26 cellular contexts compared by ENCODE assay signal in genomic region chr3:129246636-129247035, GRCh38.
"Had no signal": no experiment of that assay in that cellular context is flagged by ENCODE, and none has a peak within 500 bp of the region (broad histone marks: within the 10 kb centered on the region; RNA-seq: fewer than 3 reads in every experiment).

No MANE protein-coding gene starts in this region.

- H3K27me3 ChIP-seq: adrenal gland, foreskin keratinocyte, heart left ventricle, pancreas, sigmoid colon, upper lobe of left lung, vagina had no signal

- H3K27ac ChIP-seq: adrenal gland, foreskin keratinocyte, vagina had no signal

- H3K27ac Mint-ChIP-seq: endodermal cell; stimulated activated effector memory CD8-positive, alpha-beta T cell treated with anti-CD3 and anti-CD28 coated beads, Interleukin-12 subunit alpha, Interleukin-12 subunit beta, amount 100 ng/mL, for 72 hours; stimulated activated naive CD8-positive, alpha-beta T cell treated with anti-CD3 and anti-CD28 coated beads, Interleukin-15, Interleukin-2, amounts not matched to agents 100 ng/mL and 50 ng/mL, for 24 hours had no signal

- H3K4me3 Mint-ChIP-seq: activated naive CD8-positive, alpha-beta T cell treated with anti-CD3 and anti-CD28 coated beads for 36 hours; endodermal cell; stimulated activated effector memory CD8-positive, alpha-beta T cell treated with anti-CD3 and anti-CD28 coated beads, Interleukin-12 subunit alpha, Interleukin-12 subunit beta, amount 100 ng/mL, for 72 hours; stimulated activated naive CD8-positive, alpha-beta T cell treated with anti-CD3 and anti-CD28 coated beads, Interleukin-15, Interleukin-2, amounts not matched to agents 100 ng/mL and 50 ng/mL, for 24 hours had no signal

- H3K9me3 Mint-ChIP-seq: activated naive CD8-positive, alpha-beta T cell treated with anti-CD3 and anti-CD28 coated beads for 36 hours; endodermal cell; naive thymus-derived CD8-positive, alpha-beta T cell; stimulated activated effector memory CD8-positive, alpha-beta T cell treated with anti-CD3 and anti-CD28 coated beads, Interleukin-12 subunit alpha, Interleukin-12 subunit beta, amount 100 ng/mL, for 72 hours; stimulated activated naive CD8-positive, alpha-beta T cell treated with anti-CD3 and anti-CD28 coated beads, Interleukin-15, Interleukin-2, amounts not matched to agents 100 ng/mL and 50 ng/mL, for 24 hours had no signal

- ATAC-seq: esophagus mucosa; foreskin keratinocyte; heart left ventricle; naive thymus-derived CD8-positive, alpha-beta T cell; pancreas; stimulated activated effector memory CD8-positive, alpha-beta T cell treated with anti-CD3 and anti-CD28 coated beads, Interleukin-12 subunit alpha, Interleukin-12 subunit beta, amount 100 ng/mL, for 72 hours had no signal

- H3K27me3 Mint-ChIP-seq: activated naive CD8-positive, alpha-beta T cell treated with anti-CD3 and anti-CD28 coated beads for 36 hours; naive thymus-derived CD8-positive, alpha-beta T cell; stimulated activated naive CD8-positive, alpha-beta T cell treated with anti-CD3 and anti-CD28 coated beads, Interleukin-15, Interleukin-2, amounts not matched to agents 100 ng/mL and 50 ng/mL, for 24 hours had no signal

- H3K36me3 ChIP-seq: adrenal gland had no signal

- DNase-seq: activated CD4-positive, alpha-beta T cell treated with anti-CD3 and anti-CD28 coated beads for 4 hours; activated CD4-positive, alpha-beta T cell treated with anti-CD3 and anti-CD28 coated beads, Interleukin-2, amount 50 U/mL, for 48 hours; activated CD4-positive, CD25-positive, alpha-beta regulatory T cell; activated naive CD4-positive, alpha-beta T cell; activated naive CD8-positive, alpha-beta T cell treated with anti-CD3 and anti-CD28 coated beads for 36 hours; activated T-cell treated with anti-CD3 and anti-CD28 coated beads, Interleukin-2, amount 50 U/mL, for 48 hours; adrenal gland; aorta; caudate nucleus; endodermal cell; foreskin keratinocyte; heart left ventricle; hypothalamus; naive thymus-derived CD8-positive, alpha-beta T cell; nucleus accumbens; pancreas; psoas muscle; sigmoid colon; small intestine; stimulated activated CD4-positive, alpha-beta T cell treated with anti-CD3 and anti-CD28 coated beads, Interleukin-4, amount 100 ng/mL, for 24 hours; substantia nigra; upper lobe of left lung had no signal

- H3K9me3 ChIP-seq: adrenal gland, heart left ventricle, pancreas, psoas muscle, sigmoid colon, upper lobe of left lung, vagina had no signal

- H3K4me3 ChIP-seq: adrenal gland, heart left ventricle, pancreas, psoas muscle, sigmoid colon, upper lobe of left lung, vagina had no signal
